7 cellular contexts compared by ENCODE assay signal in genomic region chr11:84685149-84685548, GRCh38.
"Had no signal": no experiment of that assay in that cellular context is flagged by ENCODE, and none has a peak within 500 bp of the region (broad histone marks: within the 10 kb centered on the region; RNA-seq: fewer than 3 reads in every experiment).

No MANE protein-coding gene starts in this region.

- H3K4me3 ChIP-seq: GM23248, HAP-1 had no signal

- H3K27ac ChIP-seq: GM23248 had no signal

- ATAC-seq: HCT116 had no signal

- DNase-seq: GM23248, GOT3, H7, HFFc6, IMR-90 had no signal

- H3K36me3 ChIP-seq: HAP-1 had no signal

- H2AFZ ChIP-seq: GM23248 had no signal

- H3K9me3 ChIP-seq: HAP-1 had no signal

- H3K9ac ChIP-seq: GM23248 had no signal
